In genomic region chr2:225108805-225109204, GRCh38 we compare ENCODE assay signal across 2 cellular contexts.
TF ChIP-seq lines count a peak whose summit lies in the region.

No MANE protein-coding gene starts in this region.

TF ChIP-seq in SK-N-SH, 30 proteins besides CTCF, POLR2A, EP300 and RAD21 (continued from another document):
- TF ChIP-seq USF2 (IDR thresholded peaks at IDR 0.05; ENCODE audit: borderline replicate concordance, low read depth, low read length), result no peak
- no peak for TF ChIP-seq POLR2AphosphoS5 (IDR thresholded peaks at IDR 0.05; ENCODE audit: low read depth, low read length)
- no peak for TF ChIP-seq PBX3 (IDR thresholded peaks at IDR 0.05)
- no peak for TF ChIP-seq TAF1 (IDR thresholded peaks at IDR 0.05; ENCODE audit: borderline replicate concordance, low read depth, low read length)
- TF ChIP-seq ELF1 (IDR thresholded peaks at IDR 0.05), result no peak
- no peak for TF ChIP-seq TEAD4 (IDR thresholded peaks at IDR 0.05; ENCODE audit: borderline replicate concordance, insufficient read depth)
- no peak for TF ChIP-seq NFIC (IDR thresholded peaks at IDR 0.05; ENCODE audit: borderline replicate concordance)
TF ChIP-seq in SK-N-SH: peak in this region for 0.

TF ChIP-seq in WTC11, 78 proteins besides CTCF, POLR2A, EP300 and RAD21 (continued from another document):
- TF ChIP-seq ZNF425 (CRISPR knock-in tag; conservative IDR thresholded peaks at IDR 0.05) (no peak), FOXK1 (CRISPR knock-in tag; IDR thresholded peaks at IDR 0.05) (no peak), GABPB1 (CRISPR knock-in tag; IDR thresholded peaks at IDR 0.05) (no peak), ZNF281 (CRISPR knock-in tag; IDR thresholded peaks at IDR 0.05) (no peak), NR2C2 (CRISPR knock-in tag; IDR thresholded peaks at IDR 0.05) (no peak), ATF2 (CRISPR knock-in tag; IDR thresholded peaks at IDR 0.05; ENCODE audit: borderline replicate concordance, low read depth) (no peak), AFF4 (CRISPR knock-in tag; IDR thresholded peaks at IDR 0.05; ENCODE audit: borderline replicate concordance) (no peak), E2F1 (CRISPR knock-in tag; IDR thresholded peaks at IDR 0.05) (no peak), ZNF138 (CRISPR knock-in tag; conservative IDR thresholded peaks at IDR 0.05) (no peak), GTF2I (CRISPR knock-in tag; conservative IDR thresholded peaks at IDR 0.05) (no peak), ATF3 (CRISPR knock-in tag; conservative IDR thresholded peaks at IDR 0.05) (no peak), ZMAT4 (CRISPR knock-in tag; IDR thresholded peaks at IDR 0.05) (no peak), IRF1 (CRISPR knock-in tag; IDR thresholded peaks at IDR 0.05) (no peak), ZSCAN18 (CRISPR knock-in tag; IDR thresholded peaks at IDR 0.05) (no peak), MXD4 (CRISPR knock-in tag; IDR thresholded peaks at IDR 0.05; ENCODE audit: borderline replicate concordance) (no peak), NR1H2 (CRISPR knock-in tag; IDR thresholded peaks at IDR 0.05) (no peak), E2F5 (CRISPR knock-in tag; IDR thresholded peaks at IDR 0.05) (no peak)
